ENCODE assay signal across 25 cellular contexts in genomic region chr6:124633655-124634054, GRCh38.
"Had no signal": no experiment of that assay in that cellular context is flagged by ENCODE, and none has a peak within 500 bp of the region (broad histone marks: within the 10 kb centered on the region; RNA-seq: fewer than 3 reads in every experiment).

No MANE protein-coding gene starts in this region.

- H3K27ac Mint-ChIP-seq: dendritic cell treated with granulocyte-macrophage colony-stimulating factor and Interleukin-4, amounts not matched to agents 40 ng/mL and 50 ng/mL, for 4 days; effector memory CD8-positive, alpha-beta T cell; endodermal cell had no signal

- H3K36me3 ChIP-seq: colonic mucosa, esophagus muscularis mucosa, esophagus squamous epithelium, gastrocnemius medialis, gastroesophageal sphincter, heart left ventricle, heart right ventricle had no signal

- H3K27ac ChIP-seq: colonic mucosa, coronary artery, dorsolateral prefrontal cortex, epithelial cell of prostate, esophagus muscularis mucosa, esophagus squamous epithelium, foreskin keratinocyte, gastrocnemius medialis, gastroesophageal sphincter, heart left ventricle, heart right ventricle had no signal

- H3K9me3 ChIP-seq: colonic mucosa, esophagus squamous epithelium, gastrocnemius medialis had no signal

- H3K4me1 ChIP-seq: colonic mucosa, esophagus muscularis mucosa, esophagus squamous epithelium, foreskin keratinocyte, gastroesophageal sphincter, heart left ventricle, heart right ventricle had no signal

- DNase-seq: colonic mucosa; cortex of kidney; dermis blood vessel endothelial cell; dorsolateral prefrontal cortex; effector CD4-positive, alpha-beta T cell; effector CD8-positive, alpha-beta T cell; effector memory CD4-positive, alpha-beta T cell; effector memory CD8-positive, alpha-beta T cell; endodermal cell; erythroblast; esophagus squamous epithelium; foreskin fibroblast; foreskin keratinocyte; foreskin melanocyte; gastrocnemius medialis; glutamatergic neuron; head of caudate nucleus; heart left ventricle; heart right ventricle had no signal

- H3K27me3 Mint-ChIP-seq: dendritic cell treated with granulocyte-macrophage colony-stimulating factor and Interleukin-4, amounts not matched to agents 40 ng/mL and 50 ng/mL, for 4 days; effector memory CD8-positive, alpha-beta T cell had no signal

- ATAC-seq: effector memory CD8-positive, alpha-beta T cell; esophagus mucosa; foreskin keratinocyte; gastrocnemius medialis; gastroesophageal sphincter; heart left ventricle; heart right ventricle had no signal

- H3K4me3 Mint-ChIP-seq: dendritic cell treated with granulocyte-macrophage colony-stimulating factor and Interleukin-4, amounts not matched to agents 40 ng/mL and 50 ng/mL, for 4 days; effector memory CD8-positive, alpha-beta T cell; endodermal cell had no signal

- H3K4me3 ChIP-seq: colonic mucosa, coronary artery, dorsolateral prefrontal cortex, esophagus muscularis mucosa, esophagus squamous epithelium, gastrocnemius medialis, gastroesophageal sphincter, heart left ventricle, heart right ventricle had no signal

- H3K27me3 ChIP-seq: colonic mucosa, dorsolateral prefrontal cortex, esophagus muscularis mucosa, esophagus squamous epithelium, foreskin keratinocyte, gastrocnemius medialis, gastroesophageal sphincter, heart left ventricle, heart right ventricle had no signal

- H3K4me1 Mint-ChIP-seq: endodermal cell had no signal

- H3K9me3 Mint-ChIP-seq: endodermal cell had no signal
